Comparison of ENCODE assay signal across 8 cellular contexts in the genomic region with DNA sequence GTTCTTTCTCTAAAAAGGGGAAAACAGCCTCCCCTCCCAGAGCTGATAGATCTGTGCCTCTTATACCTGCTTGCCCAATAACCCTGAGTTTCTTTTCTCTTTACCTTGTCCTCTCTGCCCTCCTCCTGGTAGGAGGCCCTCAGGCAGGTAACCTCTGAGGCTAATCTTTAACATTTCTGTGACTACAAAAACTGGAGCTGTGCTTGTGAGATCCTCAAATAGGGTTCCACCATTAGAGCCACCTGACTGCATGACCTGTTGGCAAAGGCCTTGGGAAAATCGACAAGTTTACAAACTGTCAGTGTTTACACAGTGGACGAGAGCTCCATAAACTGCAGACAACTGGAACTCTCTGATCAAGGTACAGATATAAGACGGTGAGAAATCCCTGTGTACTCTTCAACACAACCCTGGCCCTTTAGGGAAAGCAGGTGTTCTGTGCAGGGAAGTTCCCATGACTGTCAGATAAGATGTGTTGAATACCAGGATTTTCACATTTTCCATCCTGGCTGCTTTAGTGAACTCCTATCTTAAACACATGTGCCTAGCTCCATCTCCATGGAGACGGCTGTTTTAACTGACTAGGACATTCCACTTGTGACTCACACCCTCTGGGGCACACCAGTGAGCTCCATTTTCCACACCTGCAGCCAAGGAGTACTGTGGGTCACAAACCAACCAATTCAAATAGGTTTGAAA. TPM values are rescaled to one million over a fixed set of nuclear protein-coding genes. Genes with fewer than 3 reads are reported as not detected.
DNase-seq lines count a peak whose midpoint lies in the region; ATAC-seq and FAIRE-seq lines count a peak whose summit lies in the region.

No MANE protein-coding gene starts in this region.

- peak; percentile 96 for FAIRE-seq in islet of Langerhans (lab: Jason Lieb, UNC)

- peak; percentile 44 for DNase-seq in activated T-cell treated with anti-CD3 and anti-CD28 coated beads for 24 hours (ENCODE audit: low read depth)
- no peak for DNase-seq in activated T-cell treated with anti-CD3 and anti-CD28 coated beads, Interleukin-2, amount 50 U/mL, for 1 hour
- DNase-seq in activated naive CD8-positive, alpha-beta T cell treated with anti-CD3 and anti-CD28 coated beads, Interleukin-2, amount 50 U/mL, for 24 hours = peak; percentile 49
- no peak for DNase-seq in stimulated activated effector memory CD8-positive, alpha-beta T cell treated with anti-CD3 and anti-CD28 coated beads, Interleukin-12 subunit alpha, Interleukin-12 subunit beta, amount 100 ng/mL, for 72 hours (ENCODE audit: low spot score in 2 of 2)
- DNase-seq in inferior parietal cortex (ENCODE audit: extremely low spot score) = no peak
- DNase-seq in T-cell = no peak
- no peak for DNase-seq in NCI-H2107 treated with DMSO at 0.1 percent for 48 hours (lab: John Stamatoyannopoulos, UW; ENCODE audit: unreplicated experiment)

- H3K27ac Mint-ChIP-seq in activated naive CD8-positive, alpha-beta T cell treated with anti-CD3 and anti-CD28 coated beads, Interleukin-2, amount 50 U/mL, for 24 hours = peak overlapping the region; percentile 91
- H3K27ac Mint-ChIP-seq in stimulated activated effector memory CD8-positive, alpha-beta T cell treated with anti-CD3 and anti-CD28 coated beads, Interleukin-12 subunit alpha, Interleukin-12 subunit beta, amount 100 ng/mL, for 72 hours = peak overlapping the region; percentile 85
- H3K27ac Mint-ChIP-seq in T-cell = peak overlapping the region in 1 of 2 donors; percentile 28

- POLR2A ChIA-PET in T-cell (lab: Charles Lee) = no interaction called here

- H3K9me3 Mint-ChIP-seq in activated naive CD8-positive, alpha-beta T cell treated with anti-CD3 and anti-CD28 coated beads, Interleukin-2, amount 50 U/mL, for 24 hours = no peaks in the 10 kb centered on the region
- no peaks in the 10 kb centered on the region for H3K9me3 Mint-ChIP-seq in stimulated activated effector memory CD8-positive, alpha-beta T cell treated with anti-CD3 and anti-CD28 coated beads, Interleukin-12 subunit alpha, Interleukin-12 subunit beta, amount 100 ng/mL, for 72 hours
- H3K9me3 Mint-ChIP-seq in T-cell = no peaks in the 10 kb centered on the region

- H3K27me3 Mint-ChIP-seq in activated naive CD8-positive, alpha-beta T cell treated with anti-CD3 and anti-CD28 coated beads, Interleukin-2, amount 50 U/mL, for 24 hours = no peaks in the 10 kb centered on the region
- H3K27me3 Mint-ChIP-seq in T-cell = no peaks in the 10 kb centered on the region

- peaks cover 55% of the 10 kb centered on the region for H3K36me3 Mint-ChIP-seq in activated naive CD8-positive, alpha-beta T cell treated with anti-CD3 and anti-CD28 coated beads, Interleukin-2, amount 50 U/mL, for 24 hours (ENCODE audit: low read depth)
- H3K36me3 Mint-ChIP-seq in stimulated activated effector memory CD8-positive, alpha-beta T cell treated with anti-CD3 and anti-CD28 coated beads, Interleukin-12 subunit alpha, Interleukin-12 subunit beta, amount 100 ng/mL, for 72 hours = peaks cover 100% of the 10 kb centered on the region
- peaks cover 35% of the 10 kb centered on the region for H3K36me3 Mint-ChIP-seq in T-cell

- peak; percentile 93 for ATAC-seq in activated naive CD8-positive, alpha-beta T cell treated with anti-CD3 and anti-CD28 coated beads, Interleukin-2, amount 50 U/mL, for 24 hours
- ATAC-seq in stimulated activated effector memory CD8-positive, alpha-beta T cell treated with anti-CD3 and anti-CD28 coated beads, Interleukin-12 subunit alpha, Interleukin-12 subunit beta, amount 100 ng/mL, for 72 hours = peak; percentile 76
- ATAC-seq in T-cell (replicated peaks in 1 of 4) = no peak

- peaks cover 39% of the 10 kb centered on the region for H3K4me1 Mint-ChIP-seq in activated naive CD8-positive, alpha-beta T cell treated with anti-CD3 and anti-CD28 coated beads, Interleukin-2, amount 50 U/mL, for 24 hours
- H3K4me1 Mint-ChIP-seq in stimulated activated effector memory CD8-positive, alpha-beta T cell treated with anti-CD3 and anti-CD28 coated beads, Interleukin-12 subunit alpha, Interleukin-12 subunit beta, amount 100 ng/mL, for 72 hours = peaks cover 18% of the 10 kb centered on the region
- peaks cover 5 to 7% (median 6%) of the 10 kb centered on the region in 3 donors for H3K4me1 Mint-ChIP-seq in T-cell

- CTCF ChIA-PET in T-cell (lab: Charles Lee) = interaction anchor here (0.9 to 1.4 kb wide), 3 partner anchors 18 to 117 kb away, joined by 3 to 4 read pairs (median 3); no protein-coding TSS in a partner anchor

- peak overlapping the region; percentile 26 for H3K4me3 Mint-ChIP-seq in activated naive CD8-positive, alpha-beta T cell treated with anti-CD3 and anti-CD28 coated beads, Interleukin-2, amount 50 U/mL, for 24 hours
- H3K4me3 Mint-ChIP-seq in stimulated activated effector memory CD8-positive, alpha-beta T cell treated with anti-CD3 and anti-CD28 coated beads, Interleukin-12 subunit alpha, Interleukin-12 subunit beta, amount 100 ng/mL, for 72 hours = no peak overlapping the region
- H3K4me3 Mint-ChIP-seq in T-cell = no peak overlapping the region

RNA-seq across cellular contexts. Expression of a gene that starts 38.3 kb away (rescaled TPM):
- total RNA-seq in T-cell = 10 to 100 TPM; 81.0 to 94.5 (median 87.1) TPM

Comparison
In these comparisons a context has a peak if more than half of its experiments do, and no peak if none do; other contexts are left out.
1. DNase-seq: peak in activated T-cell treated with anti-CD3 and anti-CD28 coated beads for 24 hours (single experiment) and activated naive CD8-positive, alpha-beta T cell treated with anti-CD3 and anti-CD28 coated beads, Interleukin-2, amount 50 U/mL, for 24 hours (single experiment); none in activated T-cell treated with anti-CD3 and anti-CD28 coated beads, Interleukin-2, amount 50 U/mL, for 1 hour (single experiment), stimulated activated effector memory CD8-positive, alpha-beta T cell treated with anti-CD3 and anti-CD28 coated beads, Interleukin-12 subunit alpha, Interleukin-12 subunit beta, amount 100 ng/mL, for 72 hours (0 of 2), inferior parietal cortex (single experiment), T-cell (0 of 34) and NCI-H2107 treated with DMSO at 0.1 percent for 48 hours (single experiment).
2. ATAC-seq: peak in activated naive CD8-positive, alpha-beta T cell treated with anti-CD3 and anti-CD28 coated beads, Interleukin-2, amount 50 U/mL, for 24 hours (single experiment) and stimulated activated effector memory CD8-positive, alpha-beta T cell treated with anti-CD3 and anti-CD28 coated beads, Interleukin-12 subunit alpha, Interleukin-12 subunit beta, amount 100 ng/mL, for 72 hours (single experiment); none in T-cell (0 of 4).